ENCODE assay signal across 1 cellular context in the genomic region with DNA sequence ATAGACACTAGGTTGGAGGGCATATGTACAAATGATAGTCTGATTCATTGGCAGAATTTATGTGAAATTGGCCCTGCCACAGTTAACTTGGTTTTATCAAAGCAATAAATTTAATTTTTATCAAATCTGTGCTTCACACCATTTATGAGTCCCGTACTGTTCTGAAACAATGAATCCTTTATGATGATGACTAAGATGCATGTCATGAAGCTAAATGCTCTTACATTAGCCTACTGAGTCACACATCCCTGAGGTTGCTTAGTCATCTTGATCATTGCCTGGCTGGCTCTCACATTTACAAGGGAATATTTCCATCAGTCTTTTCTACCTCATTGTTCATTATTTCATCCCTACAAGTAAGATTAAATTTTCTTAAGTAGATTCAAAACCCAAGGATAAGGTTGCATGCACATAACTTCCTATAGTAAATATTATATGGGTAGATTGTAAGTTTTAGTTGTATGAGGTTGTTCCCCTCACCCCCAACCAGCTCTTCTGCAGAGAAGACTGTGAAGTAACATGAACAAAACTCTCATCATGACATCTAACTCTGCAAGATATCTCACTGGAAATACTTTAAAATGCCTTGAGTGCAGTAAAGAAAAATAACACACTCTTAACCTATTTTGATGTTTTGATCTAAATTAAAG.
TF ChIP-seq lines count a peak whose summit lies in the region.

No MANE protein-coding gene starts in this region.

TF ChIP-seq in SK-N-SH, 30 proteins besides CTCF, POLR2A, EP300 and RAD21 (continued from another document):
- TF ChIP-seq, protein P1, sequence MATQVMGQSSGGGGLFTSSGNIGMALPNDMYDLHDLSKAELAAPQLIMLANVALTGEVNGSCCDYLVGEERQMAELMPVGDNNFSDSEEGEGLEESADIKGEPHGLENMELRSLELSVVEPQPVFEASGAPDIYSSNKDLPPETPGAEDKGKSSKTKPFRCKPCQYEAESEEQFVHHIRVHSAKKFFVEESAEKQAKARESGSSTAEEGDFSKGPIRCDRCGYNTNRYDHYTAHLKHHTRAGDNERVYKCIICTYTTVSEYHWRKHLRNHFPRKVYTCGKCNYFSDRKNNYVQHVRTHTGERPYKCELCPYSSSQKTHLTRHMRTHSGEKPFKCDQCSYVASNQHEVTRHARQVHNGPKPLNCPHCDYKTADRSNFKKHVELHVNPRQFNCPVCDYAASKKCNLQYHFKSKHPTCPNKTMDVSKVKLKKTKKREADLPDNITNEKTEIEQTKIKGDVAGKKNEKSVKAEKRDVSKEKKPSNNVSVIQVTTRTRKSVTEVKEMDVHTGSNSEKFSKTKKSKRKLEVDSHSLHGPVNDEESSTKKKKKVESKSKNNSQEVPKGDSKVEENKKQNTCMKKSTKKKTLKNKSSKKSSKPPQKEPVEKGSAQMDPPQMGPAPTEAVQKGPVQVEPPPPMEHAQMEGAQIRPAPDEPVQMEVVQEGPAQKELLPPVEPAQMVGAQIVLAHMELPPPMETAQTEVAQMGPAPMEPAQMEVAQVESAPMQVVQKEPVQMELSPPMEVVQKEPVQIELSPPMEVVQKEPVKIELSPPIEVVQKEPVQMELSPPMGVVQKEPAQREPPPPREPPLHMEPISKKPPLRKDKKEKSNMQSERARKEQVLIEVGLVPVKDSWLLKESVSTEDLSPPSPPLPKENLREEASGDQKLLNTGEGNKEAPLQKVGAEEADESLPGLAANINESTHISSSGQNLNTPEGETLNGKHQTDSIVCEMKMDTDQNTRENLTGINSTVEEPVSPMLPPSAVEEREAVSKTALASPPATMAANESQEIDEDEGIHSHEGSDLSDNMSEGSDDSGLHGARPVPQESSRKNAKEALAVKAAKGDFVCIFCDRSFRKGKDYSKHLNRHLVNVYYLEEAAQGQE (IDR thresholded peaks at IDR 0.05; ENCODE audit: low read depth, low read length) = peak; percentile 55; the same call in 1 of the 2 replicates
- peak; percentile 87; the same call in 1 of the 2 replicates for TF ChIP-seq POLR2AphosphoS5 (IDR thresholded peaks at IDR 0.05; ENCODE audit: low read depth, low read length)
- TF ChIP-seq, protein P2, sequence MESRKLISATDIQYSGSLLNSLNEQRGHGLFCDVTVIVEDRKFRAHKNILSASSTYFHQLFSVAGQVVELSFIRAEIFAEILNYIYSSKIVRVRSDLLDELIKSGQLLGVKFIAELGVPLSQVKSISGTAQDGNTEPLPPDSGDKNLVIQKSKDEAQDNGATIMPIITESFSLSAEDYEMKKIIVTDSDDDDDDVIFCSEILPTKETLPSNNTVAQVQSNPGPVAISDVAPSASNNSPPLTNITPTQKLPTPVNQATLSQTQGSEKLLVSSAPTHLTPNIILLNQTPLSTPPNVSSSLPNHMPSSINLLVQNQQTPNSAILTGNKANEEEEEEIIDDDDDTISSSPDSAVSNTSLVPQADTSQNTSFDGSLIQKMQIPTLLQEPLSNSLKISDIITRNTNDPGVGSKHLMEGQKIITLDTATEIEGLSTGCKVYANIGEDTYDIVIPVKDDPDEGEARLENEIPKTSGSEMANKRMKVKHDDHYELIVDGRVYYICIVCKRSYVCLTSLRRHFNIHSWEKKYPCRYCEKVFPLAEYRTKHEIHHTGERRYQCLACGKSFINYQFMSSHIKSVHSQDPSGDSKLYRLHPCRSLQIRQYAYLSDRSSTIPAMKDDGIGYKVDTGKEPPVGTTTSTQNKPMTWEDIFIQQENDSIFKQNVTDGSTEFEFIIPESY (IDR thresholded peaks at IDR 0.05; ENCODE audit: borderline replicate concordance, low read depth) = peak; percentile 75
- no peak for TF ChIP-seq SMC3 (IDR thresholded peaks at IDR 0.05; ENCODE audit: low read depth, low read length)
- TF ChIP-seq, protein P3, sequence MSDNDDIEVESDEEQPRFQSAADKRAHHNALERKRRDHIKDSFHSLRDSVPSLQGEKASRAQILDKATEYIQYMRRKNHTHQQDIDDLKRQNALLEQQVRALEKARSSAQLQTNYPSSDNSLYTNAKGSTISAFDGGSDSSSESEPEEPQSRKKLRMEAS (IDR thresholded peaks at IDR 0.05; ENCODE audit: low read depth) = peak; percentile 24; the same call in 1 of the 2 replicates
- peak; percentile 97 for TF ChIP-seq TCF12 (IDR thresholded peaks at IDR 0.05)
- TF ChIP-seq NFIC (IDR thresholded peaks at IDR 0.05; ENCODE audit: borderline replicate concordance) = peak; percentile 94; the same call in 1 of the 2 replicates
- TF ChIP-seq GATA2 (CRISPR knock-in tag; IDR thresholded peaks at IDR 0.05) = no peak
- TF ChIP-seq MXI1 (IDR thresholded peaks at IDR 0.05; ENCODE audit: low read depth, low read length) = no peak
- TF ChIP-seq JUND (IDR thresholded peaks at IDR 0.05) = peak; percentile 100
- peak; percentile 87; the same call in 1 of the 2 replicates for TF ChIP-seq FOXM1 (IDR thresholded peaks at IDR 0.05; ENCODE audit: low read depth)
- no peak for TF ChIP-seq NRF1 (IDR thresholded peaks at IDR 0.05; ENCODE audit: low read depth, low read length)
- peak; percentile 80; the same call in 1 of the 2 replicates for TF ChIP-seq RXRA (IDR thresholded peaks at IDR 0.05; ENCODE audit: borderline replicate concordance, low read depth)
- peak; percentile 52; the same call in 1 of the 2 replicates for TF ChIP-seq TAF1 (IDR thresholded peaks at IDR 0.05; ENCODE audit: borderline replicate concordance, low read depth, low read length)
